19 cellular contexts compared by ENCODE assay signal in the genomic region with DNA sequence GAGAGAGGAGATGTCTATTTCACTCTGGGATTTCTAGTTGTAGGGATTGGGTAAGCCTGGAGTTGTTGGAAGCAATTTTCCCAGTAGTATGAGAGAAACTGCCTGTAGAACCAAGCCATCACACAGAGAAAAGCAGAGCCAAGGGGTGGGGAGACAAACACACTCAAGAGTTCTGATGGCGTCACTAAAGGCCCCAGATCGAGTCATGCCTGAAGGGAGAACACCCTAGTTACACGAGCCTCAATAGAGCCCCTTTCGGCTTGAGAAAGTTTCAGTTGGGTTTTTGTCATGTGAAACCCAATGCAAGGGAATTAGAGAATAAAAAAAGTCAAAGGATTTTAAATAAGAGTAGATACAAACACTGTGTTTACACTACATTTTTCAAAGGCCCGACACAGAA.
DNase-seq lines count a peak whose midpoint lies in the region; ATAC-seq, FAIRE-seq and TF ChIP-seq lines count a peak whose summit lies in the region.
"Had no signal": no experiment of that assay in that cellular context is flagged by ENCODE, and none has a peak within 500 bp of the region (broad histone marks: within the 10 kb centered on the region; RNA-seq: fewer than 3 reads in every experiment).

No MANE protein-coding gene starts in this region.

- WGBS in H1 (ENCODE audit: extremely low coverage in 1 of 2, insufficient coverage in 1 of 2, insufficient read length in 1 of 2, insufficient replicate concordance in 2 of 2, low coverage in 1 of 2, low lambda C conversion rate in 2 of 2, missing lambda C conversion rate in 1 of 2), 2 experiments: 85% methylated on average over 5 of the region's 5 CpGs; no CpG with 5 or more reads in 1 of the 2 experiments

- peak; percentile 83 for ATAC-seq in GM18868 (IDR thresholded peaks at IDR 0.05; ENCODE audit: unreplicated experiment)
- no peak for ATAC-seq in naive thymus-derived CD4-positive, alpha-beta T cell
- no peak for ATAC-seq in foreskin keratinocyte
- ATAC-seq: A549, HCT116 had no signal

- no peak overlapping the region for H3K4me2 ChIP-seq in H1 (ENCODE audit: insufficient read depth in 1 of 2, low read depth in 2 of 2, low read length in 2 of 2)
- H3K4me2 ChIP-seq: A549 had no signal

- CTCF ChIA-PET in H1 (lab: Charles Lee; ENCODE audit: partially characterized antibody): interaction anchor here (0.9 to 1.2 kb wide), 3 partner anchors 58 to 148 kb away, joined by 3 read pairs; no protein-coding TSS in a partner anchor
- CTCF ChIA-PET in naive thymus-derived CD4-positive, alpha-beta T cell (lab: Charles Lee): no interaction called here

- H3K4me3 ChIP-seq in GM12865 (ENCODE audit: low read depth, low read length) (no peak overlapping the region), H1 (ENCODE audit: extremely low read depth in 1 of 4, insufficient read depth in 2 of 4, low read depth in 3 of 4, low read length in 4 of 4) (no peak overlapping the region)
- no peak overlapping the region for H3K4me3 ChIP-seq in naive thymus-derived CD4-positive, alpha-beta T cell (ENCODE audit: low read length)
- H3K4me3 ChIP-seq: A549 had no signal

- no peak overlapping the region for H3K56ac ChIP-seq in H1 (replicated peaks; ENCODE audit: insufficient read length, low read depth, low read length)

- no peak for TF ChIP-seq RAD21 in H1 (IDR thresholded peaks at IDR 0.05 in 1 of 2, conservative IDR thresholded peaks at IDR 0.05 in 1 of 2; ENCODE audit: low read depth in 2 of 2, low read length in 2 of 2)

- peak overlapping the region; percentile 5 for H4K91ac ChIP-seq in H1 (replicated peaks; ENCODE audit: insufficient read length, low read length)

- no peak overlapping the region for H4K8ac ChIP-seq in H1 (ENCODE audit: extremely low read depth, insufficient read depth, low read length)

- H3K9me3 ChIP-seq in H1 (ENCODE audit: insufficient read depth in 2 of 2, low read depth in 1 of 2, low read length in 1 of 2): peaks cover 0 to 5% of the 10 kb centered on the region in 2 experiments; a peak in 1 of 4 replicates
- H3K9me3 ChIP-seq in naive thymus-derived CD4-positive, alpha-beta T cell (ENCODE audit: control insufficient read depth in 2 of 3, low read length in 3 of 3): peaks cover 0 to 10% (median 0%) of the 10 kb centered on the region in 3 experiments
- H3K9me3 ChIP-seq: BE2C had no signal

- no peak overlapping the region for H3K23ac ChIP-seq in H1 (ENCODE audit: insufficient read length)

- TF ChIP-seq POLR2A in H1 (IDR thresholded peaks at IDR 0.05; ENCODE audit: control extremely low read depth in 1 of 2, low read depth in 2 of 2, low read length in 2 of 2): no peak
- no peak for TF ChIP-seq POLR2A in erythroblast (IDR thresholded peaks at IDR 0.05; ENCODE audit: low read length)

- no peak overlapping the region for H3K14ac ChIP-seq in H1 (ENCODE audit: insufficient read length)

- FAIRE-seq in H1 (lab: Jason Lieb, UNC): no peak
- FAIRE-seq: A549, GM12891, GM19239, H54 had no signal

- H3K9ac ChIP-seq in H1 (replicated peaks in 1 of 4; ENCODE audit: extremely low read depth in 1 of 4, low read depth in 3 of 4, low read length in 3 of 4): no peak overlapping the region

- intact Hi-C loops in naive thymus-derived CD4-positive, alpha-beta T cell (cut with micrococcal nuclease): no loop called here

- no peak overlapping the region for H2BK120ac ChIP-seq in H1 (replicated peaks; ENCODE audit: low read depth, low read length)

- no peak overlapping the region for H3K4me3 Mint-ChIP-seq in osteocyte (ENCODE audit: unreplicated experiment)
- no peak overlapping the region for H3K4me3 Mint-ChIP-seq in naive thymus-derived CD4-positive, alpha-beta T cell
- H3K4me3 Mint-ChIP-seq: CD4-positive, alpha-beta memory T cell had no signal

- H2BK20ac ChIP-seq in H1 (ENCODE audit: low read length): no peak overlapping the region

- H3K27ac ChIP-seq in H1 (ENCODE audit: low read depth, low read length) (no peak overlapping the region), foreskin keratinocyte (no peak overlapping the region)
- H3K27ac ChIP-seq in naive thymus-derived CD4-positive, alpha-beta T cell (ENCODE audit: low read depth, low read length): no peak overlapping the region
- H3K27ac ChIP-seq: A549, C4-2B, HL-60 had no signal

- no peaks in the 10 kb centered on the region for H4K20me1 ChIP-seq in H1 (replicated peaks in 1 of 2; ENCODE audit: control insufficient read depth in 1 of 2, insufficient read depth in 2 of 2, low read length in 2 of 2)

- H3K23me2 ChIP-seq in H1 (ENCODE audit: low read depth, low read length): no peaks in the 10 kb centered on the region

- POLR2A ChIA-PET in H1 (lab: Charles Lee; ENCODE audit: partially characterized antibody): no interaction called here
- POLR2A ChIA-PET in naive thymus-derived CD4-positive, alpha-beta T cell (lab: Charles Lee): no interaction called here

- H3K27me3 Mint-ChIP-seq in osteocyte (ENCODE audit: unreplicated experiment): no peaks in the 10 kb centered on the region
- H3K27me3 Mint-ChIP-seq in naive thymus-derived CD4-positive, alpha-beta T cell: peaks cover 0 to 37% (median 29%) of the 10 kb centered on the region in 5 donors

- peaks cover 2% of the 10 kb centered on the region for H3K36me3 Mint-ChIP-seq in osteocyte (ENCODE audit: unreplicated experiment)
- peaks cover 0 to 10% (median 0%) of the 10 kb centered on the region in 5 donors for H3K36me3 Mint-ChIP-seq in naive thymus-derived CD4-positive, alpha-beta T cell
- H3K36me3 Mint-ChIP-seq: CD4-positive, alpha-beta memory T cell had no signal

- H2BK15ac ChIP-seq in H1 (ENCODE audit: low read length): no peak overlapping the region

- H2BK12ac ChIP-seq in H1 (ENCODE audit: low read depth, low read length): 0 out of 2 replicates have a peak overlapping the region, but pooled peaks have one; percentile 40

- no peak for TF ChIP-seq CTCF in GM12865 (IDR thresholded peaks at IDR 0.05; ENCODE audit: insufficient read depth, low read depth, low read length, missing control alignments)
- TF ChIP-seq CTCF in H1 (IDR thresholded peaks at IDR 0.05; ENCODE audit: control extremely low read depth in 1 of 3, insufficient read depth in 1 of 3, low read depth in 1 of 3, low read length in 3 of 3): no peak
- no peak for TF ChIP-seq CTCF in osteocyte (IDR thresholded peaks at IDR 0.05)
- TF ChIP-seq CTCF in foreskin keratinocyte (conservative IDR thresholded peaks at IDR 0.05): no peak

- H2AFZ ChIP-seq in H1 (ENCODE audit: low read length): no peak overlapping the region

- no peak for TF ChIP-seq EP300 in H1 (IDR thresholded peaks at IDR 0.05; ENCODE audit: borderline replicate concordance in 1 of 2, low read depth in 2 of 2, low read length in 2 of 2)

- H3K36me3 ChIP-seq in H1 (ENCODE audit: control insufficient read depth in 2 of 4, insufficient read depth in 4 of 4, low read length in 3 of 4): no peaks in the 10 kb centered on the region
- no peaks in the 10 kb centered on the region for H3K36me3 ChIP-seq in naive thymus-derived CD4-positive, alpha-beta T cell (ENCODE audit: control insufficient read depth in 2 of 3, insufficient read depth in 3 of 3, low read length in 3 of 3)
- H3K36me3 ChIP-seq: BE2C had no signal

- peaks cover 37% of the 10 kb centered on the region for H3K4me1 Mint-ChIP-seq in osteocyte (ENCODE audit: unreplicated experiment)
- H3K4me1 Mint-ChIP-seq in naive thymus-derived CD4-positive, alpha-beta T cell: no peaks in the 10 kb centered on the region
- H3K4me1 Mint-ChIP-seq: CD4-positive, alpha-beta memory T cell had no signal

- H2BK5ac ChIP-seq in H1 (ENCODE audit: low read depth, low read length): no peak overlapping the region

- H3K27me3 ChIP-seq in H1 (replicated peaks in 1 of 4; ENCODE audit: control insufficient read depth in 3 of 4, extremely low read depth in 1 of 4, insufficient read depth in 3 of 4, low read length in 3 of 4) (peaks cover 0 to 17% (median 8%) of the 10 kb centered on the region in 4 experiments; a peak in 5 of 7 replicates), foreskin keratinocyte (peaks cover 28% of the 10 kb centered on the region)
- H3K27me3 ChIP-seq in naive thymus-derived CD4-positive, alpha-beta T cell (ENCODE audit: control insufficient read depth in 2 of 2, insufficient read depth in 2 of 2, low read length in 2 of 2): no peaks in the 10 kb centered on the region
- H3K27me3 ChIP-seq: BE2C had no signal

- no peak overlapping the region for H4K5ac ChIP-seq in H1 (ENCODE audit: insufficient read length, low read depth, low read length)

- H3K79me2 ChIP-seq in H1 (ENCODE audit: control insufficient read depth in 1 of 2, insufficient read depth in 2 of 2, low read length in 2 of 2): no peaks in the 10 kb centered on the region

- H3K9me3 Mint-ChIP-seq in osteocyte (ENCODE audit: unreplicated experiment): peaks cover 9% of the 10 kb centered on the region
- peaks cover 0 to 16% (median 10%) of the 10 kb centered on the region in 11 donors for H3K9me3 Mint-ChIP-seq in naive thymus-derived CD4-positive, alpha-beta T cell

- H3K4me1 ChIP-seq in H1 (replicated peaks in 1 of 4; ENCODE audit: control insufficient read depth in 3 of 4, insufficient read depth in 4 of 4, low read length in 3 of 4) (peaks cover 6 to 26% (median 20%) of the 10 kb centered on the region in 4 experiments; a peak in 5 of 7 replicates), foreskin keratinocyte (no peaks in the 10 kb centered on the region)
- no peaks in the 10 kb centered on the region for H3K4me1 ChIP-seq in naive thymus-derived CD4-positive, alpha-beta T cell (ENCODE audit: control insufficient read depth in 2 of 2, insufficient read depth in 2 of 2, low read length in 2 of 2)
- H3K4me1 ChIP-seq: A549, BE2C had no signal

- H3K4ac ChIP-seq in H1 (replicated peaks; ENCODE audit: insufficient read length, low read depth, low read length): no peak overlapping the region

- peak overlapping the region; percentile 57; the same call in 1 of the 2 replicates for H3K18ac ChIP-seq in H1 (ENCODE audit: extremely low read depth, low read length)

- no peak overlapping the region for H3K27ac Mint-ChIP-seq in osteocyte (ENCODE audit: unreplicated experiment)
- H3K27ac Mint-ChIP-seq in naive thymus-derived CD4-positive, alpha-beta T cell: no peak overlapping the region
- H3K27ac Mint-ChIP-seq: CD4-positive, alpha-beta memory T cell had no signal

- no peaks in the 10 kb centered on the region for H3K79me1 ChIP-seq in H1 (ENCODE audit: low read depth, low read length)

- DNase-seq in GM12865 (ENCODE audit: low read depth) (peak; percentile 39), H1 (ENCODE audit: low read depth in 1 of 2, low spot score in 2 of 2) (no peak), osteocyte (ENCODE audit: extremely low spot score, unreplicated experiment) (peak; percentile 25), foreskin keratinocyte (no peak), erythroblast (lab: John Stamatoyannopoulos, UW) (no peak), mesenteric fat pad (ENCODE audit: low spot score) (no peak)
- no peak for DNase-seq in naive thymus-derived CD4-positive, alpha-beta T cell
- DNase-seq: BE2C; CD4-positive, alpha-beta memory T cell; DND-41; GDM1 had no signal

- no peak overlapping the region for H2AK5ac ChIP-seq in H1 (ENCODE audit: low read depth, low read length)

TF ChIP-seq in H1, 55 proteins besides CTCF, POLR2A, EP300 and RAD21 (continues in another document):
- TF ChIP-seq TBP (IDR thresholded peaks at IDR 0.05; ENCODE audit: low read depth, low read length) (no peak), RNF2 (IDR thresholded peaks at IDR 0.05; ENCODE audit: borderline replicate concordance, low read depth, low read length, missing control alignments, poor library complexity, severe bottlenecking) (no peak), KDM1A (IDR thresholded peaks at IDR 0.05; ENCODE audit: borderline replicate concordance, low read length) (no peak)

Comparison
In these comparisons a context has a peak if more than half of its experiments do, and no peak if none do; other contexts are left out.
1. DNase-seq: peak in GM12865 (single experiment) and osteocyte (single experiment); none in H1 (0 of 2), naive thymus-derived CD4-positive, alpha-beta T cell (0 of 9), foreskin keratinocyte (0 of 2), erythroblast (0 of 2) and mesenteric fat pad (single experiment).